20 cellular contexts compared by ENCODE assay signal in the genomic region with DNA sequence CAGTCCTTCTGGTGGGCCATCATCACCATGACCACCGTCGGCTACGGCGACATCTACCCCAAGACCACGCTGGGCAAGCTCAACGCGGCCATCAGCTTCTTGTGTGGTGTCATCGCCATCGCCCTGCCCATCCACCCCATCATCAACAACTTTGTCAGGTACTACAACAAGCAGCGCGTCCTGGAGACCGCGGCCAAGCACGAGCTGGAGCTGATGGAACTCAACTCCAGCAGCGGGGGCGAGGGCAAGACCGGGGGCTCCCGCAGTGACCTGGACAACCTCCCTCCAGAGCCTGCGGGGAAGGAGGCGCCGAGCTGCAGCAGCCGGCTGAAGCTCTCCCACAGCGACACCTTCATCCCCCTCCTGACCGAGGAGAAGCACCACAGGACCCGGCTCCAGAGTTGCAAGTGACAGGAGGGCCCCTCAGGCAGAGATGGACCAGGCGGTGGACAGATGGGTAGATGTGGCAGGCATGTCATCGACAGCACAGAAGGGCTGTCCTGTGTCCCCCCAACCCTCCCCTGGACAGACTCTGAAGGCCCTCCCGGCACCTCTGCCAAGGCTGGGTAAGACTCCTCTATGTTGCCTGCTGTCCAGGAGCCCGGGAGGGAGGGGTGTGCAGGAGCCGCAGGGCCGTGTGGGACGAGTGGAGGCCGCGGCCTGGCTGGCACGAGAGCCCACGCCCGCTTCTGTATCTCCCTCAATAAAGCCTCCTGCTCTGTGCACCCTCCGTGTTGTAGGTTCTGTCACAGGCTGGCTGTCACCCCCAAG. TPM values are rescaled to one million over a fixed set of nuclear protein-coding genes. Genes with fewer than 3 reads are reported as not detected.
A peak's percentile ranks its signal among the peaks of the same experiment; 100 is the strongest.
DNase-seq lines count a peak whose midpoint lies in the region; ATAC-seq, FAIRE-seq and TF ChIP-seq lines count a peak whose summit lies in the region.
"Had no signal": no experiment of that assay in that cellular context is flagged by ENCODE, and none has a peak within 500 bp of the region (broad histone marks: within the 10 kb centered on the region; RNA-seq: fewer than 3 reads in every experiment).

No MANE protein-coding gene starts in this region.

- no peak overlapping the region for H3K4me3 Mint-ChIP-seq in stimulated activated memory B cell treated with anti-CD40 and anti-IgM and Interleukin-4, amounts not matched to agents 10 μg/mL and 1 μg/mL and 100 μg/mL, for 72 hours
- H3K4me3 Mint-ChIP-seq: HFFc6 had no signal

- no TSS peak for BruUV-seq in K562 (replicated peaks; lab: Mats Ljungman, UMichigan)

- no peaks in the 10 kb centered on the region for H3K9me1 ChIP-seq in K562 (ENCODE audit: control insufficient read depth, insufficient read depth, low read length)

- H3K4me3 ChIP-seq in K562 (no peak overlapping the region), body of pancreas (no peak overlapping the region)
- H3K4me3 ChIP-seq: gastrocnemius medialis, smooth muscle cell, thyroid gland had no signal

- no peaks in the 10 kb centered on the region for H3K79me2 ChIP-seq in K562 (ENCODE audit: control insufficient read depth, insufficient read depth, low read length)
- H3K79me2 ChIP-seq: parathyroid adenoma had no signal

- WGBS in K562 (ENCODE audit: insufficient coverage, low coverage, missing lambda C conversion rate) = 2% methylated on average over 31 of the region's 38 CpGs
- WGBS in body of pancreas, 2 donors = 87 to 90% methylated on average over 22 to 37 of the region's 38 CpGs

- H4K20me1 ChIP-seq in K562 (replicated peaks; ENCODE audit: control insufficient read depth, insufficient read depth, low read length) = peaks cover 4% of the 10 kb centered on the region

- H3K27ac ChIP-seq in K562 (ENCODE audit: extremely low read depth, low read depth, low read length) = no peak overlapping the region
- H3K27ac ChIP-seq in body of pancreas = no peak overlapping the region
- H3K27ac ChIP-seq: 22Rv1, epithelial cell of prostate, gastrocnemius medialis, parathyroid adenoma, thyroid gland had no signal

- no peaks in the 10 kb centered on the region for H3K4me1 Mint-ChIP-seq in stimulated activated memory B cell treated with anti-CD40 and anti-IgM and Interleukin-4, amounts not matched to agents 10 μg/mL and 1 μg/mL and 100 μg/mL, for 72 hours

- H3K4me2 ChIP-seq in K562 (ENCODE audit: insufficient read depth, low read length) = no peak overlapping the region
- H3K4me2 ChIP-seq: smooth muscle cell had no signal

- H2AFZ ChIP-seq in K562 (ENCODE audit: low read depth, low read length) = no peak overlapping the region
- H2AFZ ChIP-seq: parathyroid adenoma had no signal

- peaks cover 67% of the 10 kb centered on the region for H3K27me3 Mint-ChIP-seq in stimulated activated memory B cell treated with anti-CD40 and anti-IgM and Interleukin-4, amounts not matched to agents 10 μg/mL and 1 μg/mL and 100 μg/mL, for 72 hours

- H3K9me3 Mint-ChIP-seq in stimulated activated memory B cell treated with anti-CD40 and anti-IgM and Interleukin-4, amounts not matched to agents 10 μg/mL and 1 μg/mL and 100 μg/mL, for 72 hours = no peaks in the 10 kb centered on the region
- H3K9me3 Mint-ChIP-seq: HFFc6 had no signal

- H3K36me3 ChIP-seq in K562 (ENCODE audit: control insufficient read depth, insufficient read depth, low read length) (no peaks in the 10 kb centered on the region), body of pancreas (replicated peaks in 1 of 2; ENCODE audit: insufficient read depth in 1 of 2, low read depth in 2 of 2) (no peaks in the 10 kb centered on the region)
- H3K36me3 ChIP-seq: gastrocnemius medialis, thyroid gland had no signal

- H3K9me3 ChIP-seq in K562 (replicated peaks; ENCODE audit: control insufficient read depth, insufficient read depth, low read depth, low read length) (no peaks in the 10 kb centered on the region), body of pancreas (no peaks in the 10 kb centered on the region)
- H3K9me3 ChIP-seq: gastrocnemius medialis, thyroid gland had no signal

- H3K36me3 Mint-ChIP-seq in stimulated activated memory B cell treated with anti-CD40 and anti-IgM and Interleukin-4, amounts not matched to agents 10 μg/mL and 1 μg/mL and 100 μg/mL, for 72 hours = no peaks in the 10 kb centered on the region

- CTCF ChIA-PET in K562 (lab: Yijun Ruan, JAX; ENCODE audit: low intra/inter-chr PET ratio) = no interaction called here

- no peak for TF ChIP-seq EP300 in K562 (IDR thresholded peaks at IDR 0.05; ENCODE audit: low read length)

- H3K9ac ChIP-seq in K562 (ENCODE audit: insufficient read depth in 1 of 2, low read depth in 2 of 2, low read length in 2 of 2) = no peak overlapping the region
- H3K9ac ChIP-seq: parathyroid adenoma had no signal

- H3K4me1 ChIP-seq in K562 (replicated peaks in 1 of 2; ENCODE audit: control insufficient read depth in 2 of 2, insufficient read depth in 2 of 2, low read length in 2 of 2) (peaks cover 1 to 12% of the 10 kb centered on the region in 2 experiments; a peak in 4 of 5 replicates), body of pancreas (peaks cover 14% of the 10 kb centered on the region)
- H3K4me1 ChIP-seq: gastrocnemius medialis, parathyroid adenoma had no signal

- TF ChIP-seq CTCF in K562 (IDR thresholded peaks at IDR 0.05 in 2 of 3, conservative IDR thresholded peaks at IDR 0.05 in 1 of 3; ENCODE audit: insufficient read depth in 2 of 3, low read depth in 1 of 3, low read length in 3 of 3) = no peak
- TF ChIP-seq CTCF in body of pancreas (IDR thresholded peaks at IDR 0.05) = no peak

- no peak overlapping the region for H3K27ac Mint-ChIP-seq in stimulated activated memory B cell treated with anti-CD40 and anti-IgM and Interleukin-4, amounts not matched to agents 10 μg/mL and 1 μg/mL and 100 μg/mL, for 72 hours
- H3K27ac Mint-ChIP-seq: HFFc6 had no signal

- H3K27me3 ChIP-seq in K562 (ENCODE audit: control insufficient read depth in 2 of 2, insufficient read depth in 2 of 2, low read length in 2 of 2) = peaks cover 39 to 81% of the 10 kb centered on the region in 2 experiments; a peak in 4 of 5 replicates
- peaks cover 0 to 7% of the 10 kb centered on the region in 2 donors for H3K27me3 ChIP-seq in body of pancreas
- H3K27me3 ChIP-seq: thyroid gland had no signal

- DNase-seq in NCI-H510A treated with DMSO at 0.1 percent for 48 hours (lab: John Stamatoyannopoulos, UW) (peak; percentile 39), NCI-H510A (lab: John Stamatoyannopoulos, UW) (no peak), K562 (ENCODE audit: extremely low read depth in 1 of 4, low spot score in 3 of 4) (no peak), mesenteric fat pad (ENCODE audit: low spot score) (peak; percentile 80), body of pancreas (no peak), frontal cortex (ENCODE audit: low spot score in 2 of 2) (no peak), cerebellar cortex (ENCODE audit: low spot score) (no peak)
- DNase-seq: activated CD4-positive, alpha-beta T cell treated with anti-CD3 and anti-CD28 coated beads, Interleukin-2, amount 50 U/mL, for 48 hours; activated naive CD4-positive, alpha-beta T cell treated with anti-CD3 and anti-CD28 coated beads, Interleukin-2, amount 50 U/mL, for 16 hours; gastrocnemius medialis; NCI-H1417 treated with DMSO at 0.1 percent for 48 hours; stimulated activated CD8-positive, alpha-beta memory T cell treated with anti-CD3 and anti-CD28 coated beads, Interleukin-4, amount 100 ng/mL, for 48 hours; thyroid gland had no signal

- POLR2A ChIA-PET in K562 (lab: Yijun Ruan, JAX) = no interaction called here

- ATAC-seq in K562 (peak; percentile 9; the same call in 2 of the 3 replicates), body of pancreas (no peak)
- peak; percentile 18 for ATAC-seq in stimulated activated memory B cell treated with anti-CD40 and anti-IgM and Interleukin-4, amounts not matched to agents 10 μg/mL and 1 μg/mL and 100 μg/mL, for 72 hours
- ATAC-seq: gastrocnemius medialis had no signal

- intact Hi-C loops in K562 (cut with micrococcal nuclease) = no loop called here
- intact Hi-C loops in body of pancreas (cut with DNase I) = no loop called here

- no peak for FAIRE-seq in K562 (lab: Jason Lieb, UNC)
- FAIRE-seq in frontal cortex (lab: Jason Lieb, UNC) = no peak

- in situ Hi-C loops in K562 (cut with MboI) = no loop called here

- TF ChIP-seq POLR2A in K562 (conservative IDR thresholded peaks at IDR 0.05) = no peak
- no peak for TF ChIP-seq POLR2A in body of pancreas (IDR thresholded peaks at IDR 0.05)

- TF ChIP-seq RAD21 in K562 (CRISPR knock-in tag; conservative IDR thresholded peaks at IDR 0.05 in 1 of 2, IDR thresholded peaks at IDR 0.05 in 1 of 2) = no peak

TF ChIP-seq in K562, 482 proteins besides CTCF, POLR2A, EP300 and RAD21:
- TF ChIP-seq ELF2 (CRISPR knock-in tag; IDR thresholded peaks at IDR 0.05) = no peak
- no peak for TF ChIP-seq BMI1 (IDR thresholded peaks at IDR 0.05; ENCODE audit: low read length)

RNA-seq across cellular contexts. Expression of gene KCNF1, which starts 2.0 kb away (rescaled TPM):
- not detected in 2 replicates for total RNA-seq in K562 (2011; cell fraction: chromatin; rRNA removed; ENCODE audit: low replicate concordance)
- not detected in 2 replicates for total RNA-seq in K562 (2011; cell fraction: nucleolus; rRNA removed)
- total RNA-seq in K562 (2011; cell fraction: nucleoplasm; rRNA removed) = not detected in 2 replicates
- not detected in 2 replicates for total RNA-seq in K562 (2014; rRNA removed)
- not detected in 2 replicates for total RNA-seq in K562 (2014; rRNA removed; fragmentation: Illumina TruSeq; extraction: Trizol)
- not detected in 2 replicates for total RNA-seq in K562 (2015; rRNA removed; fragmentation: Illumina TruSeq; extraction: Trizol)
- not detected in 2 replicates for total RNA-seq in K562 (2021)
- polyA plus RNA-seq in K562 (2011; rRNA removed) = not detected in 2 replicates
- polyA plus RNA-seq in K562 (2011; cell fraction: cytosol; rRNA removed) = not detected in 2 replicates
- not detected in 2 replicates for polyA plus RNA-seq in K562 (2011; cell fraction: nucleus; rRNA removed)
- polyA plus RNA-seq in K562 (2012) = not detected in 2 replicates
- polyA plus RNA-seq in K562 (2014; fragmentation: Illumina TruSeq; extraction: Trizol) = not detected in 2 replicates
- not detected for polyA plus RNA-seq in K562 (2014; fragmentation: Nextera tagmentation; extraction: Ambion mirVana)
- not detected in 2 replicates for polyA plus RNA-seq in K562 (2014; rRNA removed)
- not detected in 2 replicates for polyA minus RNA-seq in K562 (2011; rRNA and poly(A)+ RNA removed)
- polyA minus RNA-seq in K562 (2011; cell fraction: cytosol; rRNA and poly(A)+ RNA removed) = not detected in 2 replicates
- not detected in 2 replicates for polyA minus RNA-seq in K562 (2011; cell fraction: nucleus; rRNA and poly(A)+ RNA removed)
- total RNA-seq in mesenteric fat pad = 0.13 TPM
- total RNA-seq in body of pancreas = 1 to 10 TPM in 1 of 2 donors, not detected in 1; 5.3 TPM
- total RNA-seq in frontal cortex = 20.0 TPM
- total RNA-seq: gastrocnemius medialis, smooth muscle cell, thyroid gland had no signal
- polyA plus RNA-seq: BJ had no signal

Comparison
In these comparisons a context has a peak if more than half of its experiments do, and no peak if none do; other contexts are left out.
1. DNase-seq: peak in NCI-H510A treated with DMSO at 0.1 percent for 48 hours (single experiment) and mesenteric fat pad (single experiment); none in NCI-H510A (single experiment), K562 (0 of 4), body of pancreas (0 of 4), frontal cortex (0 of 2) and cerebellar cortex (single experiment).